ENCODE assay signal across 1 cellular context in the genomic region with DNA sequence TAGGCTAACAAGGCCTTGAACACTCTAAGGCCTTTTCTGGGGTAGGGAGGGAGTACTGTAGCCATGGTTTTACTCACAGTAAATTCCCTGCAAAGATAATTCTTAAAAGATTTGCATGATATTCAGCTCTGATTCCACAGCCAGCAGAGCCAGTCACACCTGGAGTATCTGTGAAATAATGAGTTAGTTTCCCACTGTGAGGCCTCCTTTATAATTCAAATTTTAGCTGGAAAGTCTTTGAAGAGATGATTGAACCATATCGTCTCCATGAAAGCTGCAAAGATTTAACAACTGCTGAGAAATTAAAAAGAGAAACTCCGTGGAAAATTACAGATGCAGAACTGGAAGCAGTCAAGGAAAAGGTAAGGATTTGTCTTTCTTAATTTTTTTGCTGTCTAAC.
A peak's percentile ranks its signal among the peaks of the same experiment; 100 is the strongest.
TF ChIP-seq lines count a peak whose summit lies in the region.

No MANE protein-coding gene starts in this region.

TF ChIP-seq in H1, 55 proteins besides CTCF, POLR2A, EP300 and RAD21 (continued from another document):
- TF ChIP-seq, protein P1, sequence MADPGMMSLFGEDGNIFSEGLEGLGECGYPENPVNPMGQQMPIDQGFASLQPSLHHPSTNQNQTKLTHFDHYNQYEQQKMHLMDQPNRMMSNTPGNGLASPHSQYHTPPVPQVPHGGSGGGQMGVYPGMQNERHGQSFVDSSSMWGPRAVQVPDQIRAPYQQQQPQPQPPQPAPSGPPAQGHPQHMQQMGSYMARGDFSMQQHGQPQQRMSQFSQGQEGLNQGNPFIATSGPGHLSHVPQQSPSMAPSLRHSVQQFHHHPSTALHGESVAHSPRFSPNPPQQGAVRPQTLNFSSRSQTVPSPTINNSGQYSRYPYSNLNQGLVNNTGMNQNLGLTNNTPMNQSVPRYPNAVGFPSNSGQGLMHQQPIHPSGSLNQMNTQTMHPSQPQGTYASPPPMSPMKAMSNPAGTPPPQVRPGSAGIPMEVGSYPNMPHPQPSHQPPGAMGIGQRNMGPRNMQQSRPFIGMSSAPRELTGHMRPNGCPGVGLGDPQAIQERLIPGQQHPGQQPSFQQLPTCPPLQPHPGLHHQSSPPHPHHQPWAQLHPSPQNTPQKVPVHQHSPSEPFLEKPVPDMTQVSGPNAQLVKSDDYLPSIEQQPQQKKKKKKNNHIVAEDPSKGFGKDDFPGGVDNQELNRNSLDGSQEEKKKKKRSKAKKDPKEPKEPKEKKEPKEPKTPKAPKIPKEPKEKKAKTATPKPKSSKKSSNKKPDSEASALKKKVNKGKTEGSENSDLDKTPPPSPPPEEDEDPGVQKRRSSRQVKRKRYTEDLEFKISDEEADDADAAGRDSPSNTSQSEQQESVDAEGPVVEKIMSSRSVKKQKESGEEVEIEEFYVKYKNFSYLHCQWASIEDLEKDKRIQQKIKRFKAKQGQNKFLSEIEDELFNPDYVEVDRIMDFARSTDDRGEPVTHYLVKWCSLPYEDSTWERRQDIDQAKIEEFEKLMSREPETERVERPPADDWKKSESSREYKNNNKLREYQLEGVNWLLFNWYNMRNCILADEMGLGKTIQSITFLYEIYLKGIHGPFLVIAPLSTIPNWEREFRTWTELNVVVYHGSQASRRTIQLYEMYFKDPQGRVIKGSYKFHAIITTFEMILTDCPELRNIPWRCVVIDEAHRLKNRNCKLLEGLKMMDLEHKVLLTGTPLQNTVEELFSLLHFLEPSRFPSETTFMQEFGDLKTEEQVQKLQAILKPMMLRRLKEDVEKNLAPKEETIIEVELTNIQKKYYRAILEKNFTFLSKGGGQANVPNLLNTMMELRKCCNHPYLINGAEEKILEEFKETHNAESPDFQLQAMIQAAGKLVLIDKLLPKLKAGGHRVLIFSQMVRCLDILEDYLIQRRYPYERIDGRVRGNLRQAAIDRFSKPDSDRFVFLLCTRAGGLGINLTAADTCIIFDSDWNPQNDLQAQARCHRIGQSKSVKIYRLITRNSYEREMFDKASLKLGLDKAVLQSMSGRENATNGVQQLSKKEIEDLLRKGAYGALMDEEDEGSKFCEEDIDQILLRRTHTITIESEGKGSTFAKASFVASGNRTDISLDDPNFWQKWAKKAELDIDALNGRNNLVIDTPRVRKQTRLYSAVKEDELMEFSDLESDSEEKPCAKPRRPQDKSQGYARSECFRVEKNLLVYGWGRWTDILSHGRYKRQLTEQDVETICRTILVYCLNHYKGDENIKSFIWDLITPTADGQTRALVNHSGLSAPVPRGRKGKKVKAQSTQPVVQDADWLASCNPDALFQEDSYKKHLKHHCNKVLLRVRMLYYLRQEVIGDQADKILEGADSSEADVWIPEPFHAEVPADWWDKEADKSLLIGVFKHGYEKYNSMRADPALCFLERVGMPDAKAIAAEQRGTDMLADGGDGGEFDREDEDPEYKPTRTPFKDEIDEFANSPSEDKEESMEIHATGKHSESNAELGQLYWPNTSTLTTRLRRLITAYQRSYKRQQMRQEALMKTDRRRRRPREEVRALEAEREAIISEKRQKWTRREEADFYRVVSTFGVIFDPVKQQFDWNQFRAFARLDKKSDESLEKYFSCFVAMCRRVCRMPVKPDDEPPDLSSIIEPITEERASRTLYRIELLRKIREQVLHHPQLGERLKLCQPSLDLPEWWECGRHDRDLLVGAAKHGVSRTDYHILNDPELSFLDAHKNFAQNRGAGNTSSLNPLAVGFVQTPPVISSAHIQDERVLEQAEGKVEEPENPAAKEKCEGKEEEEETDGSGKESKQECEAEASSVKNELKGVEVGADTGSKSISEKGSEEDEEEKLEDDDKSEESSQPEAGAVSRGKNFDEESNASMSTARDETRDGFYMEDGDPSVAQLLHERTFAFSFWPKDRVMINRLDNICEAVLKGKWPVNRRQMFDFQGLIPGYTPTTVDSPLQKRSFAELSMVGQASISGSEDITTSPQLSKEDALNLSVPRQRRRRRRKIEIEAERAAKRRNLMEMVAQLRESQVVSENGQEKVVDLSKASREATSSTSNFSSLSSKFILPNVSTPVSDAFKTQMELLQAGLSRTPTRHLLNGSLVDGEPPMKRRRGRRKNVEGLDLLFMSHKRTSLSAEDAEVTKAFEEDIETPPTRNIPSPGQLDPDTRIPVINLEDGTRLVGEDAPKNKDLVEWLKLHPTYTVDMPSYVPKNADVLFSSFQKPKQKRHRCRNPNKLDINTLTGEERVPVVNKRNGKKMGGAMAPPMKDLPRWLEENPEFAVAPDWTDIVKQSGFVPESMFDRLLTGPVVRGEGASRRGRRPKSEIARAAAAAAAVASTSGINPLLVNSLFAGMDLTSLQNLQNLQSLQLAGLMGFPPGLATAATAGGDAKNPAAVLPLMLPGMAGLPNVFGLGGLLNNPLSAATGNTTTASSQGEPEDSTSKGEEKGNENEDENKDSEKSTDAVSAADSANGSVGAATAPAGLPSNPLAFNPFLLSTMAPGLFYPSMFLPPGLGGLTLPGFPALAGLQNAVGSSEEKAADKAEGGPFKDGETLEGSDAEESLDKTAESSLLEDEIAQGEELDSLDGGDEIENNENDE (IDR thresholded peaks at IDR 0.05; ENCODE audit: insufficient replicate concordance, low read length) = peak; percentile 49
- TF ChIP-seq SP1 (IDR thresholded peaks at IDR 0.05; ENCODE audit: low read depth, low read length) (peak; percentile 46; the same call in 1 of the 2 replicates), HDAC2 (IDR thresholded peaks at IDR 0.05; ENCODE audit: borderline replicate concordance in 1 of 2, low read depth in 2 of 2, low read length in 2 of 2) (peak in 1 of 2 experiments; percentile 87; a peak in 1 of 4 replicates), NANOG (IDR thresholded peaks at IDR 0.05; ENCODE audit: insufficient read depth, low read depth, low read length, poor library complexity, severe bottlenecking) (peak; percentile 81)
